1 cellular context compared by ENCODE assay signal in genomic region chr9:97982719-97983523, GRCh38.
TF ChIP-seq lines count a peak whose summit lies in the region.

Gene ANP32B (plus strand): TSS chr9:97983341. CDS start chr9:97983556, 215 bp downstream.

TF ChIP-seq in GM12878, 131 proteins besides CTCF, POLR2A, EP300 and RAD21 (continued from another document):
- no peak for TF ChIP-seq REST (IDR thresholded peaks at IDR 0.05; ENCODE audit: low read depth, low read length)
- TF ChIP-seq NFIC (IDR thresholded peaks at IDR 0.05; ENCODE audit: low read depth, low read length): no peak
- TF ChIP-seq SREBF1 (IDR thresholded peaks at IDR 0.05; ENCODE audit: low read length): no peak
- TF ChIP-seq USF1 (IDR thresholded peaks at IDR 0.05; ENCODE audit: borderline replicate concordance, extremely low read length, insufficient read depth, low read depth, low read length): no peak
- TF ChIP-seq NR2C1 (IDR thresholded peaks at IDR 0.05): peak; percentile 33
